Comparison of ENCODE assay signal across 9 cellular contexts in genomic region chr3:46114324-46114988, GRCh38.
A peak's percentile ranks its signal among the peaks of the same experiment; 100 is the strongest.
DNase-seq lines count a peak whose midpoint lies in the region; ATAC-seq, FAIRE-seq and TF ChIP-seq lines count a peak whose summit lies in the region.
"Had no signal": no experiment of that assay in that cellular context is flagged by ENCODE, and none has a peak within 500 bp of the region (broad histone marks: within the 10 kb centered on the region; RNA-seq: fewer than 3 reads in every experiment).

No MANE protein-coding gene starts in this region.

- H3K9me3 ChIP-seq in adipocyte (ENCODE audit: control insufficient read depth, low read length) (peaks cover 15% of the 10 kb centered on the region), kidney (ENCODE audit: control insufficient read depth in 1 of 2, low read length in 2 of 2) (no peaks in the 10 kb centered on the region), upper lobe of left lung (no peaks in the 10 kb centered on the region)
- H3K9me3 ChIP-seq: thoracic aorta had no signal

- no peaks in the 10 kb centered on the region for H3K36me3 Mint-ChIP-seq in activated CD8-positive, alpha-beta T cell treated with anti-CD3 and anti-CD28 coated beads for 36 hours (ENCODE audit: low read depth)

- H3K9ac ChIP-seq in adipocyte (ENCODE audit: low read length), result peak overlapping the region; percentile 42
- H3K9ac ChIP-seq in kidney (ENCODE audit: low read length in 2 of 2), result no peak overlapping the region

- TF ChIP-seq CTCF in kidney (IDR thresholded peaks at IDR 0.05; ENCODE audit: borderline replicate concordance, extremely low read depth, insufficient read depth) (no peak), upper lobe of left lung (IDR thresholded peaks at IDR 0.05) (no peak)
- TF ChIP-seq CTCF in activated CD8-positive, alpha-beta T cell treated with anti-CD3 and anti-CD28 coated beads for 36 hours (IDR thresholded peaks at IDR 0.05), result no peak

- no peak for TF ChIP-seq POLR2A in upper lobe of left lung (IDR thresholded peaks at IDR 0.05)

- H3K9me3 Mint-ChIP-seq in activated CD8-positive, alpha-beta T cell treated with anti-CD3 and anti-CD28 coated beads for 36 hours, result no peaks in the 10 kb centered on the region

- peak; percentile 16 to 21 for DNase-seq in NOMO-1 (lab: John Stamatoyannopoulos, UW; ENCODE audit: unreplicated experiment in 2 of 2)
- no peak for DNase-seq in NOMO-1 treated with DMSO at 0.1 percent for 48 hours (lab: John Stamatoyannopoulos, UW; ENCODE audit: unreplicated experiment)
- DNase-seq in adipocyte (ENCODE audit: low read depth), result peak; percentile 85
- no peak for DNase-seq in kidney
- no peak for DNase-seq in upper lobe of left lung
- DNase-seq in NCI-H526 (lab: John Stamatoyannopoulos, UW), result no peak
- DNase-seq in DMS153 treated with DMSO at 0.1 percent for 48 hours (lab: John Stamatoyannopoulos, UW; ENCODE audit: unreplicated experiment), result no peak
- DNase-seq in activated CD8-positive, alpha-beta T cell treated with anti-CD3 and anti-CD28 coated beads for 36 hours, result no peak

- no peaks in the 10 kb centered on the region for H3K27me3 Mint-ChIP-seq in activated CD8-positive, alpha-beta T cell treated with anti-CD3 and anti-CD28 coated beads for 36 hours

- intact Hi-C loops in kidney (cut with DNase I), result no loop called here
- intact Hi-C loops in activated CD8-positive, alpha-beta T cell treated with anti-CD3 and anti-CD28 coated beads for 36 hours (cut with micrococcal nuclease), result no loop called here

- no peaks in the 10 kb centered on the region for H3K36me3 ChIP-seq in adipocyte (ENCODE audit: control insufficient read depth, insufficient read depth, low read length, severe bottlenecking)
- no peaks in the 10 kb centered on the region for H3K36me3 ChIP-seq in kidney (ENCODE audit: control insufficient read depth in 1 of 2, insufficient read depth in 2 of 2, low read length in 2 of 2)
- no peaks in the 10 kb centered on the region for H3K36me3 ChIP-seq in upper lobe of left lung
- H3K36me3 ChIP-seq: thoracic aorta had no signal

- peak in 1 of 2 donors; percentile 80 for ATAC-seq in upper lobe of left lung (ENCODE audit: low FRiP score in 2 of 2)
- ATAC-seq in activated CD8-positive, alpha-beta T cell treated with anti-CD3 and anti-CD28 coated beads for 36 hours, result no peak

- H3K4me3 ChIP-seq in adipocyte (ENCODE audit: low read length), result no peak overlapping the region
- H3K4me3 ChIP-seq in kidney (ENCODE audit: low read length in 2 of 2), result no peak overlapping the region
- no peak overlapping the region for H3K4me3 ChIP-seq in upper lobe of left lung
- H3K4me3 ChIP-seq: thoracic aorta had no signal

- H3K27me3 ChIP-seq in adipocyte (replicated peaks; ENCODE audit: control insufficient read depth, insufficient read depth, low read length) (no peaks in the 10 kb centered on the region), upper lobe of left lung (no peaks in the 10 kb centered on the region)

- H3K27ac ChIP-seq in kidney (ENCODE audit: low read depth in 2 of 2, low read length in 2 of 2), result peak overlapping the region; percentile 7 to 41
- H3K27ac ChIP-seq in upper lobe of left lung, result peak overlapping the region in 3 of 4 donors; percentile 51 to 73 (median 60)
- H3K27ac ChIP-seq: thoracic aorta had no signal

- no peak for FAIRE-seq in kidney (lab: Jason Lieb, UNC)

- POLR2A ChIA-PET in activated CD8-positive, alpha-beta T cell treated with anti-CD3 and anti-CD28 coated beads for 36 hours (lab: Charles Lee), result no interaction called here

- H3K4me1 Mint-ChIP-seq in activated CD8-positive, alpha-beta T cell treated with anti-CD3 and anti-CD28 coated beads for 36 hours (ENCODE audit: low read depth), result peaks cover 22% of the 10 kb centered on the region

- CTCF ChIA-PET in activated CD8-positive, alpha-beta T cell treated with anti-CD3 and anti-CD28 coated beads for 36 hours (lab: Charles Lee), result interaction anchor here (1.0 kb wide), 1 partner anchor 264 kb away, joined by 3 read pairs; no protein-coding TSS in a partner anchor

- WGBS in upper lobe of left lung, 2 donors, result 7 to 39% methylated on average over 1 of the region's 1 CpG

- H3K4me1 ChIP-seq in adipocyte (ENCODE audit: control insufficient read depth, insufficient read depth, low read length) (peaks cover 54% of the 10 kb centered on the region), kidney (ENCODE audit: control insufficient read depth in 1 of 2, insufficient read depth in 1 of 2, low read depth in 1 of 2, low read length in 2 of 2) (no peaks in the 10 kb centered on the region), upper lobe of left lung (peaks cover 17 to 26% (median 24%) of the 10 kb centered on the region in 4 donors)

- no peak for TF ChIP-seq EP300 in upper lobe of left lung (IDR thresholded peaks at IDR 0.05)

- H3K4me3 Mint-ChIP-seq in activated CD8-positive, alpha-beta T cell treated with anti-CD3 and anti-CD28 coated beads for 36 hours, result no peak overlapping the region

- no peak overlapping the region for H3K27ac Mint-ChIP-seq in activated CD8-positive, alpha-beta T cell treated with anti-CD3 and anti-CD28 coated beads for 36 hours

Comparison
In these comparisons a context has a peak if more than half of its experiments do, and no peak if none do; other contexts are left out.
1. DNase-seq: peak in NOMO-1 (2 of 2) and adipocyte (single experiment); none in NOMO-1 treated with DMSO at 0.1 percent for 48 hours (single experiment), kidney (single experiment), upper lobe of left lung (0 of 2), NCI-H526 (0 of 2), DMS153 treated with DMSO at 0.1 percent for 48 hours (single experiment) and activated CD8-positive, alpha-beta T cell treated with anti-CD3 and anti-CD28 coated beads for 36 hours (single experiment).